9 cellular contexts compared by ENCODE assay signal in genomic region chr5:106072208-106072607, GRCh38.
"Had no signal": no experiment of that assay in that cellular context is flagged by ENCODE, and none has a peak within 500 bp of the region (broad histone marks: within the 10 kb centered on the region; RNA-seq: fewer than 3 reads in every experiment).

No MANE protein-coding gene starts in this region.

- H3K27ac ChIP-seq: GM23248, KMS-11 had no signal

- H3K36me3 ChIP-seq: HAP-1 had no signal

- H3K4me2 ChIP-seq: KMS-11 had no signal

- H3K4me3 ChIP-seq: GM23248, HAP-1 had no signal

- H2AFZ ChIP-seq: GM23248 had no signal

- H3K9me3 ChIP-seq: HAP-1 had no signal

- DNase-seq: GM23248, GOT3, H7, HFFc6, KBM-7 had no signal

- ATAC-seq: HCT116 had no signal

- H3K9ac ChIP-seq: GM23248, KMS-11 had no signal

- H3K4me1 ChIP-seq: HAP-1 had no signal

- FAIRE-seq: HTR-8/SVneo had no signal
